Comparison of ENCODE assay signal across 27 cellular contexts in the genomic region with DNA sequence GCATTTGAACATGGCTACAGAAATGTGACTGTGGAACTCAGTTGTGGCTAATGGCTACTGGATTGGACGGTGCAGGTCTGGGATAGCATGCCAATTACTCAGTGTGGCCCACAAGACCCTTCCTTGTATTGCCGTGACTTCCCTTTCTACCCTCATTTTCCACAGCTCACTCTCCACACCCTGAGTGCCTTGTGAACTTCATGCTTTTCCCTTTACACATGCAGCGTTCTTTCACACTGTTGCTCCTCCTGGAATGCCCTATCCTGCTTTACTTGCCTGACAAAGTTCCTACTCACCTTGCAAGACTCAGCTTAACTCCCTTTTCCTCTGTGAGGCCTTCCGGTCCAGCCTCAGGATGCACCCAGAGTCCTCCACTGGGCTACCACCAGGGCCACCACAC. TPM values are rescaled to one million over a fixed set of nuclear protein-coding genes. Genes with fewer than 3 reads are reported as not detected.
DNase-seq lines count a peak whose midpoint lies in the region; ATAC-seq, FAIRE-seq and TF ChIP-seq lines count a peak whose summit lies in the region.
"Had no signal": no experiment of that assay in that cellular context is flagged by ENCODE, and none has a peak within 500 bp of the region (broad histone marks: within the 10 kb centered on the region; RNA-seq: fewer than 3 reads in every experiment).

No MANE protein-coding gene starts in this region.

- H3K4me1 ChIP-seq in K562 (replicated peaks in 1 of 2; ENCODE audit: control insufficient read depth in 2 of 2, insufficient read depth in 2 of 2, low read length in 2 of 2): peaks cover 3 to 4% of the 10 kb centered on the region in 2 experiments; a peak in 3 of 5 replicates
- H3K4me1 ChIP-seq in mesendoderm (ENCODE audit: control insufficient read depth, low read depth, low read length): peaks cover 10% of the 10 kb centered on the region
- no peaks in the 10 kb centered on the region for H3K4me1 ChIP-seq in spleen
- H3K4me1 ChIP-seq in right lobe of liver: no peaks in the 10 kb centered on the region
- H3K4me1 ChIP-seq: BE2C had no signal

- no peak for DNase-seq in HTR-8/SVneo (ENCODE audit: insufficient read length, low spot score)
- DNase-seq in K562 (ENCODE audit: extremely low read depth in 1 of 4, low spot score in 3 of 4): no peak
- no peak for DNase-seq in mesendoderm
- DNase-seq in spleen: peak; percentile 4
- DNase-seq in NCI-H748 treated with DMSO at 0.1 percent for 48 hours (lab: John Stamatoyannopoulos, UW): no peak
- no peak for DNase-seq in stimulated activated naive B cell treated with anti-CD40 and anti-IgM and Interleukin-4, amounts not matched to agents 10 μg/mL and 1 μg/mL and 100 μg/mL, for 72 hours
- no peak for DNase-seq in right lobe of liver
- DNase-seq: 8988T; ACHN; BE2C; C1 segment of cervical spinal cord; CD4-positive, alpha-beta memory T cell; CD4-positive, CD25-positive, alpha-beta regulatory T cell; CD8-positive, alpha-beta memory T cell; COR-L47; DMS 273 treated with DMSO at 0.1 percent for 48 hours; DMS153; DMS53; DMS79 treated with DMSO at 0.1 percent for 48 hours; GF-D8 had no signal

- H3K9me3 Mint-ChIP-seq in stimulated activated naive B cell treated with anti-CD40 and anti-IgM and Interleukin-4, amounts not matched to agents 10 μg/mL and 1 μg/mL and 100 μg/mL, for 72 hours: no peaks in the 10 kb centered on the region
- H3K9me3 Mint-ChIP-seq: CD4-positive, CD25-positive, alpha-beta regulatory T cell; CD8-positive, alpha-beta memory T cell had no signal

- no peak overlapping the region for H3K27ac ChIP-seq in K562 (ENCODE audit: extremely low read depth, low read depth, low read length)
- no peak overlapping the region for H3K27ac ChIP-seq in mesendoderm (ENCODE audit: low read depth, low read length)
- H3K27ac ChIP-seq in spleen: no peak overlapping the region
- no peak overlapping the region for H3K27ac ChIP-seq in right lobe of liver
- H3K27ac ChIP-seq: BLaER1 had no signal

- H3K36me3 Mint-ChIP-seq in stimulated activated naive B cell treated with anti-CD40 and anti-IgM and Interleukin-4, amounts not matched to agents 10 μg/mL and 1 μg/mL and 100 μg/mL, for 72 hours: no peaks in the 10 kb centered on the region
- H3K36me3 Mint-ChIP-seq: CD14-positive monocyte; CD4-positive, alpha-beta memory T cell; CD4-positive, CD25-positive, alpha-beta regulatory T cell; CD8-positive, alpha-beta memory T cell had no signal

- peak overlapping the region; percentile 40 for H2BK5ac ChIP-seq in mesendoderm (ENCODE audit: low read length)

- H3K9me3 ChIP-seq in K562 (replicated peaks; ENCODE audit: control insufficient read depth, insufficient read depth, low read depth, low read length) (no peaks in the 10 kb centered on the region), spleen (no peaks in the 10 kb centered on the region), right lobe of liver (no peaks in the 10 kb centered on the region)
- H3K9me3 ChIP-seq: BE2C, BLaER1 had no signal

- H3K27me3 Mint-ChIP-seq in stimulated activated naive B cell treated with anti-CD40 and anti-IgM and Interleukin-4, amounts not matched to agents 10 μg/mL and 1 μg/mL and 100 μg/mL, for 72 hours: peaks cover 9 to 14% of the 10 kb centered on the region in 2 donors

- TF ChIP-seq EP300 in K562 (IDR thresholded peaks at IDR 0.05; ENCODE audit: low read length): no peak

- H3K79me2 ChIP-seq in K562 (ENCODE audit: control insufficient read depth, insufficient read depth, low read length) (no peaks in the 10 kb centered on the region), mesendoderm (ENCODE audit: control insufficient read depth, insufficient read depth, low read length) (no peaks in the 10 kb centered on the region)

- in situ Hi-C loops in K562 (cut with MboI): no loop called here

- no peak overlapping the region for H3K4me2 ChIP-seq in K562 (ENCODE audit: insufficient read depth, low read length)
- no peak overlapping the region for H3K4me2 ChIP-seq in mesendoderm (ENCODE audit: low read length)
- H3K4me2 ChIP-seq: BLaER1 had no signal

- H3K36me3 ChIP-seq in K562 (ENCODE audit: control insufficient read depth, insufficient read depth, low read length): no peaks in the 10 kb centered on the region
- no peaks in the 10 kb centered on the region for H3K36me3 ChIP-seq in mesendoderm (ENCODE audit: control insufficient read depth, insufficient read depth, low read length)
- H3K36me3 ChIP-seq in spleen: no peaks in the 10 kb centered on the region
- no peaks in the 10 kb centered on the region for H3K36me3 ChIP-seq in right lobe of liver
- H3K36me3 ChIP-seq: BE2C, BLaER1 had no signal

- H3K4me3 ChIP-seq in K562: no peak overlapping the region
- no peak overlapping the region for H3K4me3 ChIP-seq in mesendoderm (ENCODE audit: low read length)
- no peak overlapping the region for H3K4me3 ChIP-seq in spleen
- no peak overlapping the region for H3K4me3 ChIP-seq in right lobe of liver
- H3K4me3 ChIP-seq: BLaER1 had no signal

- H2BK120ac ChIP-seq in mesendoderm (ENCODE audit: low read depth, low read length): no peak overlapping the region

- intact Hi-C loops in K562 (cut with micrococcal nuclease) (no loop called here), spleen (cut with DNase I; ENCODE audit: low total_unique reads) (no loop called here), right lobe of liver (cut with DNase I) (no loop called here)

- ATAC-seq in K562 (no peak), HG02870 (IDR thresholded peaks at IDR 0.05; ENCODE audit: unreplicated experiment) (no peak), right lobe of liver (no peak)
- no peak for ATAC-seq in stimulated activated naive B cell treated with anti-CD40 and anti-IgM and Interleukin-4, amounts not matched to agents 10 μg/mL and 1 μg/mL and 100 μg/mL, for 72 hours (replicated peaks)

- CTCF ChIA-PET in K562 (lab: Yijun Ruan, JAX; ENCODE audit: low intra/inter-chr PET ratio): no interaction called here

- POLR2A ChIA-PET in K562 (lab: Yijun Ruan, JAX): interaction anchor here (0.7 kb wide), 1 partner anchor 777 kb away, joined by 3 read pairs; no protein-coding TSS in a partner anchor

- H3K18ac ChIP-seq in mesendoderm (ENCODE audit: low read length): no peak overlapping the region

- H4K8ac ChIP-seq in mesendoderm (ENCODE audit: low read depth, low read length): no peak overlapping the region

- no peak overlapping the region for H3K27ac Mint-ChIP-seq in stimulated activated naive B cell treated with anti-CD40 and anti-IgM and Interleukin-4, amounts not matched to agents 10 μg/mL and 1 μg/mL and 100 μg/mL, for 72 hours
- H3K27ac Mint-ChIP-seq: CD14-positive monocyte; CD4-positive, alpha-beta memory T cell; CD4-positive, CD25-positive, alpha-beta regulatory T cell; CD8-positive, alpha-beta memory T cell had no signal

- H3K4me1 Mint-ChIP-seq in stimulated activated naive B cell treated with anti-CD40 and anti-IgM and Interleukin-4, amounts not matched to agents 10 μg/mL and 1 μg/mL and 100 μg/mL, for 72 hours: no peaks in the 10 kb centered on the region
- H3K4me1 Mint-ChIP-seq: CD14-positive monocyte; CD4-positive, alpha-beta memory T cell; CD4-positive, CD25-positive, alpha-beta regulatory T cell; CD8-positive, alpha-beta memory T cell had no signal

- peak overlapping the region; percentile 53 for H3K23ac ChIP-seq in mesendoderm (ENCODE audit: low read length)

- H4K20me1 ChIP-seq in K562 (replicated peaks; ENCODE audit: control insufficient read depth, insufficient read depth, low read length): no peaks in the 10 kb centered on the region
- H4K20me1 ChIP-seq: BLaER1 had no signal

- no peaks in the 10 kb centered on the region for H3K79me1 ChIP-seq in mesendoderm (ENCODE audit: low read length)

- H3K4ac ChIP-seq in mesendoderm (ENCODE audit: low read depth, low read length): no peak overlapping the region

- H2AK5ac ChIP-seq in mesendoderm (ENCODE audit: low read length): peak overlapping the region; percentile 96

- WGBS in K562 (ENCODE audit: insufficient coverage, low coverage, missing lambda C conversion rate): 28% methylated on average over 4 of the region's 4 CpGs
- WGBS in mesendoderm (ENCODE audit: extremely low coverage, insufficient coverage, low lambda C conversion rate): no CpG with 5 or more reads among the region's 4 CpGs
- 84 to 91% (median 91%) methylated on average over 4 of the region's 4 CpGs for WGBS in spleen, 5 donors
- 66% methylated on average over 3 of the region's 4 CpGs for WGBS in right lobe of liver (ENCODE audit: insufficient coverage, low coverage, low lambda C conversion rate, missing lambda C conversion rate)

- H3K4me3 Mint-ChIP-seq in stimulated activated naive B cell treated with anti-CD40 and anti-IgM and Interleukin-4, amounts not matched to agents 10 μg/mL and 1 μg/mL and 100 μg/mL, for 72 hours: no peak overlapping the region
- H3K4me3 Mint-ChIP-seq: CD14-positive monocyte; CD4-positive, alpha-beta memory T cell; CD4-positive, CD25-positive, alpha-beta regulatory T cell; CD8-positive, alpha-beta memory T cell had no signal

- no peak overlapping the region for H4K5ac ChIP-seq in mesendoderm (ENCODE audit: low read length)

- H3K27me3 ChIP-seq in K562 (ENCODE audit: control insufficient read depth in 2 of 2, insufficient read depth in 2 of 2, low read length in 2 of 2) (no peaks in the 10 kb centered on the region; a peak in 1 of 5 replicates), mesendoderm (ENCODE audit: insufficient read depth, low read length, poor library complexity) (no peaks in the 10 kb centered on the region), spleen (replicated peaks in 1 of 7) (peaks cover 0 to 5% (median 0%) of the 10 kb centered on the region in 7 donors), right lobe of liver (no peaks in the 10 kb centered on the region)
- H3K27me3 ChIP-seq: BE2C, BLaER1 had no signal

- H2AFZ ChIP-seq in K562 (ENCODE audit: low read depth, low read length): 0 out of 2 replicates have a peak overlapping the region, but pooled peaks have one; percentile 9

- no peak overlapping the region for H2BK15ac ChIP-seq in mesendoderm (replicated peaks; ENCODE audit: low read depth)

- TF ChIP-seq CTCF in K562 (IDR thresholded peaks at IDR 0.05 in 2 of 3, conservative IDR thresholded peaks at IDR 0.05 in 1 of 3; ENCODE audit: insufficient read depth in 2 of 3, low read depth in 1 of 3, low read length in 3 of 3) (no peak), spleen (IDR thresholded peaks at IDR 0.05 in 8 of 11, conservative IDR thresholded peaks at IDR 0.05 in 3 of 11) (no peak), right lobe of liver (IDR thresholded peaks at IDR 0.05) (no peak)

- H3K9ac ChIP-seq in K562 (ENCODE audit: insufficient read depth in 1 of 2, low read depth in 2 of 2, low read length in 2 of 2): no peak overlapping the region
- H3K9ac ChIP-seq in mesendoderm (ENCODE audit: low read length): no peak overlapping the region
- H3K9ac ChIP-seq: BLaER1 had no signal

- H3K9me1 ChIP-seq in K562 (ENCODE audit: control insufficient read depth, insufficient read depth, low read length): no peaks in the 10 kb centered on the region

- TF ChIP-seq RAD21 in K562 (CRISPR knock-in tag; conservative IDR thresholded peaks at IDR 0.05 in 1 of 2, IDR thresholded peaks at IDR 0.05 in 1 of 2): no peak

- peak overlapping the region; percentile 30 for H3K56ac ChIP-seq in mesendoderm (ENCODE audit: low read length)

- no TSS peak for BruUV-seq in K562 (replicated peaks; lab: Mats Ljungman, UMichigan)

- FAIRE-seq in HTR-8/SVneo (lab: Jason Lieb, UNC) (peak; percentile 88), K562 (lab: Jason Lieb, UNC) (no peak)
- FAIRE-seq: A204.1, G401.6, GM12891, GM19239 had no signal

- TF ChIP-seq POLR2A in K562 (conservative IDR thresholded peaks at IDR 0.05) (no peak), spleen (IDR thresholded peaks at IDR 0.05) (no peak), right lobe of liver (IDR thresholded peaks at IDR 0.05) (no peak)

RNA-seq across cellular contexts. Expression of a gene that starts 46.8 kb away (rescaled TPM):
- total RNA-seq in K562 (2011; cell fraction: chromatin; rRNA removed; ENCODE audit: low replicate concordance): 73.6 and 82.8 TPM in 2 replicates
- total RNA-seq in K562 (2011; cell fraction: nucleolus; rRNA removed): 44.7 and 51.0 TPM in 2 replicates
- 59.2 and 80.7 TPM in 2 replicates for total RNA-seq in K562 (2011; cell fraction: nucleoplasm; rRNA removed)
- 40.9 and 63.6 TPM in 2 replicates for total RNA-seq in K562 (2014; rRNA removed)
- total RNA-seq in K562 (2014; rRNA removed; fragmentation: Illumina TruSeq; extraction: Trizol): 38.3 and 40.5 TPM in 2 replicates
- total RNA-seq in K562 (2015; rRNA removed; fragmentation: Illumina TruSeq; extraction: Trizol): 50.3 and 52.1 TPM in 2 replicates
- 88.8 and 96.5 TPM in 2 replicates for total RNA-seq in K562 (2021)
- polyA plus RNA-seq in K562 (2011; rRNA removed): 51.6 and 55.3 TPM in 2 replicates
- polyA plus RNA-seq in K562 (2011; cell fraction: cytosol; rRNA removed): 34.4 and 50.1 TPM in 2 replicates
- polyA plus RNA-seq in K562 (2011; cell fraction: nucleus; rRNA removed): 107 and 161 TPM in 2 replicates
- polyA plus RNA-seq in K562 (2012): 36.0 and 46.4 TPM in 2 replicates
- 63.3 and 84.7 TPM in 2 replicates for polyA plus RNA-seq in K562 (2014; fragmentation: Illumina TruSeq; extraction: Trizol)
- polyA plus RNA-seq in K562 (2014; fragmentation: Nextera tagmentation; extraction: Ambion mirVana): 10 to 100 TPM; 15.4 to 32.7 TPM
- polyA plus RNA-seq in K562 (2014; rRNA removed): 63.0 and 81.9 TPM in 2 replicates
- polyA minus RNA-seq in K562 (2011; rRNA and poly(A)+ RNA removed): 42.4 and 43.0 TPM in 2 replicates
- polyA minus RNA-seq in K562 (2011; cell fraction: cytosol; rRNA and poly(A)+ RNA removed): 19.2 and 19.5 TPM in 2 replicates
- 35.8 and 40.4 TPM in 2 replicates for polyA minus RNA-seq in K562 (2011; cell fraction: nucleus; rRNA and poly(A)+ RNA removed)
- 46.0 TPM for polyA plus RNA-seq in mesendoderm (2013, experiment 1 of 2)
- polyA plus RNA-seq in mesendoderm (2013, experiment 2 of 2): 45.3 TPM
- 100 to 1,000 TPM; 100 to 162 (median 143) TPM for total RNA-seq in spleen
- 10 to 100 TPM; 58.7 to 79.6 (median 70.6) TPM for polyA plus RNA-seq in spleen
- 10 to 100 TPM; 15.7 to 38.0 (median 31.7) TPM for total RNA-seq in right lobe of liver
